Comparison of ENCODE assay signal across 24 cellular contexts in the genomic region with DNA sequence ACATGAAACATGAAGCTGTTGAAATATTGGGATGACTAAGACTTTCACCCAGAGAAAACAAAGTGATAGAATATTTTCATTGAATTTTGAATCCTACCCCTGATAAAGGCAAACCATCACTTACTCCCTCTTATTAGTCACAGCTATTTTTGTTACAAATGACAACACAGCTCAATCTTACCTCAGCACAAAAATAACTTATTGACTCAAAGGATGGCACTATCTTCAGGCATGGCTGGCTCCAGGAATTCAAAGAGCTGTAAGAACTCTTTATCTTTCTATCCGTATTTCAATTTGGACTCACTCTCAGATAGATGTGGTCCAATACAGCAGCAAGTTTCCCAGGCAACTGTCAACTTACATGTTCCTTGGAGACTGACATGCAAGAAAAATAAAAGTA.
"Had no signal": no experiment of that assay in that cellular context is flagged by ENCODE, and none has a peak within 500 bp of the region (broad histone marks: within the 10 kb centered on the region; RNA-seq: fewer than 3 reads in every experiment).

No MANE protein-coding gene starts in this region.

- ATAC-seq: effector memory CD8-positive, alpha-beta T cell; left lung; naive thymus-derived CD4-positive, alpha-beta T cell; right lobe of liver; stimulated activated naive CD8-positive, alpha-beta T cell treated with anti-CD3 and anti-CD28 coated beads, Interleukin-15, amount 100 ng/mL, for 72 hours; upper lobe of right lung had no signal

- DNase-seq: cortex of kidney; effector memory CD8-positive, alpha-beta T cell; erythroblast; esophagus squamous epithelium; foreskin melanocyte; left cardiac atrium; left lung; mesenchymal stem cell; midbrain; naive thymus-derived CD4-positive, alpha-beta T cell; right lobe of liver; stimulated activated CD4-positive, alpha-beta T cell treated with anti-CD3 and anti-CD28 coated beads, Interleukin-12 subunit alpha, Interleukin-12 subunit beta, amount 100 ng/mL, for 4 hours; stimulated activated CD4-positive, alpha-beta T cell treated with anti-CD3 and anti-CD28 coated beads, Interleukin-1b, Interleukin-23, amount 100 ng/mL, for 48 hours; stimulated activated CD4-positive, alpha-beta T cell treated with anti-CD3 and anti-CD28 coated beads, Interleukin-4, amount 100 ng/mL, for 1 hour; stimulated activated CD8-positive, alpha-beta memory T cell treated with anti-CD3 and anti-CD28 coated beads, Interleukin-4, amount 100 ng/mL, for 48 hours; stimulated activated naive CD4-positive, alpha-beta T cell; stimulated activated naive CD8-positive, alpha-beta T cell treated with anti-CD3 and anti-CD28 coated beads, Interleukin-15, amount 100 ng/mL, for 72 hours; transverse colon; upper lobe of right lung had no signal

- H3K9me3 Mint-ChIP-seq: nephron, neural progenitor cell had no signal

- H3K27ac Mint-ChIP-seq: effector memory CD8-positive, alpha-beta T cell; naive thymus-derived CD4-positive, alpha-beta T cell; nephron; neural progenitor cell; stimulated activated naive CD8-positive, alpha-beta T cell treated with anti-CD3 and anti-CD28 coated beads, Interleukin-15, amount 100 ng/mL, for 72 hours had no signal

- H3K9me3 ChIP-seq: esophagus squamous epithelium, left lung, right lobe of liver, suprapubic skin, transverse colon, upper lobe of right lung, vagina had no signal

- H3K27ac ChIP-seq: esophagus squamous epithelium, left lung, neural progenitor cell, right lobe of liver, suprapubic skin, transverse colon, upper lobe of right lung, vagina had no signal

- H3K4me3 ChIP-seq: esophagus squamous epithelium, left lung, neural progenitor cell, right lobe of liver, smooth muscle cell, suprapubic skin, transverse colon, upper lobe of right lung, vagina had no signal

- H3K36me3 Mint-ChIP-seq: naive thymus-derived CD4-positive, alpha-beta T cell; neural progenitor cell had no signal

- H3K4me1 Mint-ChIP-seq: naive thymus-derived CD4-positive, alpha-beta T cell; nephron; neural progenitor cell; stimulated activated naive CD8-positive, alpha-beta T cell treated with anti-CD3 and anti-CD28 coated beads, Interleukin-15, amount 100 ng/mL, for 72 hours had no signal

- H3K4me1 ChIP-seq: esophagus squamous epithelium, left lung, neural progenitor cell, right lobe of liver, suprapubic skin, transverse colon, upper lobe of right lung, vagina had no signal

- H3K4me3 Mint-ChIP-seq: effector memory CD8-positive, alpha-beta T cell; naive thymus-derived CD4-positive, alpha-beta T cell; nephron; neural progenitor cell; stimulated activated naive CD8-positive, alpha-beta T cell treated with anti-CD3 and anti-CD28 coated beads, Interleukin-15, amount 100 ng/mL, for 72 hours had no signal

- H3K36me3 ChIP-seq: esophagus squamous epithelium, left lung, neural progenitor cell, right lobe of liver, suprapubic skin, transverse colon, upper lobe of right lung, vagina had no signal

- H3K27me3 ChIP-seq: esophagus squamous epithelium, left lung, neural progenitor cell, right lobe of liver, suprapubic skin, transverse colon, upper lobe of right lung, vagina had no signal

- H3K27me3 Mint-ChIP-seq: effector memory CD8-positive, alpha-beta T cell; naive thymus-derived CD4-positive, alpha-beta T cell; stimulated activated naive CD8-positive, alpha-beta T cell treated with anti-CD3 and anti-CD28 coated beads, Interleukin-15, amount 100 ng/mL, for 72 hours had no signal
